Comparison of ENCODE assay signal across 1 cellular context in genomic region chr5:74772359-74772758, GRCh38.
TF ChIP-seq lines count a peak whose summit lies in the region.

No MANE protein-coding gene starts in this region.

TF ChIP-seq in HepG2, 621 proteins besides CTCF, POLR2A, EP300 and RAD21 (continues in another document):
- TF ChIP-seq ARID5B (CRISPR knock-in tag; IDR thresholded peaks at IDR 0.05) = peak; percentile 21; the same call in 1 of the 2 replicates
- TF ChIP-seq CEBPB (IDR thresholded peaks at IDR 0.05; ENCODE audit: borderline replicate concordance, low read depth, low read length) = peak; percentile 92
- TF ChIP-seq ZBTB4 (CRISPR knock-in tag; IDR thresholded peaks at IDR 0.05; ENCODE audit: borderline replicate concordance) = no peak
- no peak for TF ChIP-seq GMEB1 (CRISPR knock-in tag; IDR thresholded peaks at IDR 0.05; ENCODE audit: borderline replicate concordance)
- TF ChIP-seq ZNF547 (CRISPR knock-in tag; IDR thresholded peaks at IDR 0.05) = no peak
- no peak for TF ChIP-seq IRF2 (CRISPR knock-in tag; IDR thresholded peaks at IDR 0.05)
- TF ChIP-seq SOX13 (IDR thresholded peaks at IDR 0.05) = no peak
- peak in 1 of 2 experiments; percentile 61; a peak in 2 of 4 replicates for TF ChIP-seq SOX13 (CRISPR knock-in tag; conservative IDR thresholded peaks at IDR 0.05 in 1 of 2, IDR thresholded peaks at IDR 0.05 in 1 of 2)
- no peak for TF ChIP-seq STAT5B (CRISPR knock-in tag; IDR thresholded peaks at IDR 0.05)
- no peak for TF ChIP-seq HIC2 (CRISPR knock-in tag; IDR thresholded peaks at IDR 0.05; ENCODE audit: low read depth)
- TF ChIP-seq ZNF224 (CRISPR knock-in tag; IDR thresholded peaks at IDR 0.05) = no peak
- TF ChIP-seq NFIB (CRISPR knock-in tag; IDR thresholded peaks at IDR 0.05; ENCODE audit: borderline replicate concordance) = no peak
- TF ChIP-seq FOXA3 (CRISPR knock-in tag; IDR thresholded peaks at IDR 0.05) = 0 out of 2 replicates have a peak, but pooled peaks have one; percentile 13
- TF ChIP-seq SOX6 (IDR thresholded peaks at IDR 0.05) = no peak
- peak; percentile 63; the same call in 1 of the 2 replicates for TF ChIP-seq SOX6 (CRISPR knock-in tag; IDR thresholded peaks at IDR 0.05)
- TF ChIP-seq ATF4 (CRISPR knock-in tag; IDR thresholded peaks at IDR 0.05) = no peak
- no peak for TF ChIP-seq FOXP1 (IDR thresholded peaks at IDR 0.05)
- 0 out of 2 replicates have a peak, but pooled peaks have one; percentile 50 for TF ChIP-seq FOXP1 (CRISPR knock-in tag; IDR thresholded peaks at IDR 0.05)
- 0 out of 2 replicates have a peak, but pooled peaks have one; percentile 16 for TF ChIP-seq GATAD2A (CRISPR knock-in tag; IDR thresholded peaks at IDR 0.05)
- no peak for TF ChIP-seq ISX (CRISPR knock-in tag; conservative IDR thresholded peaks at IDR 0.05)
- no peak for TF ChIP-seq AHDC1 (CRISPR knock-in tag; IDR thresholded peaks at IDR 0.05; ENCODE audit: borderline replicate concordance)
- no peak for TF ChIP-seq HOXA7 (CRISPR knock-in tag; IDR thresholded peaks at IDR 0.05)
- no peak for TF ChIP-seq ZNF839 (CRISPR knock-in tag; IDR thresholded peaks at IDR 0.05; ENCODE audit: borderline replicate concordance)
- no peak for TF ChIP-seq DMAP1 (CRISPR knock-in tag; IDR thresholded peaks at IDR 0.05)
- TF ChIP-seq ZSCAN9 (CRISPR knock-in tag; IDR thresholded peaks at IDR 0.05; ENCODE audit: borderline replicate concordance) = no peak
- TF ChIP-seq MYNN (CRISPR knock-in tag; IDR thresholded peaks at IDR 0.05; ENCODE audit: low read depth) = no peak
- TF ChIP-seq CENPBD1 (CRISPR knock-in tag; IDR thresholded peaks at IDR 0.05; ENCODE audit: borderline replicate concordance, low read depth) = no peak
- no peak for TF ChIP-seq PAF1 (CRISPR knock-in tag; IDR thresholded peaks at IDR 0.05)
- peak; percentile 72 for TF ChIP-seq CEBPG (CRISPR knock-in tag; IDR thresholded peaks at IDR 0.05)
- no peak for TF ChIP-seq ZBTB43 (CRISPR knock-in tag; conservative IDR thresholded peaks at IDR 0.05)
- TF ChIP-seq ZNF446 (CRISPR knock-in tag; IDR thresholded peaks at IDR 0.05) = no peak
- no peak for TF ChIP-seq ZNF552 (CRISPR knock-in tag; IDR thresholded peaks at IDR 0.05; ENCODE audit: borderline replicate concordance)
- no peak for TF ChIP-seq NR2F2 (IDR thresholded peaks at IDR 0.05; ENCODE audit: borderline replicate concordance, low read depth)
